20 cellular contexts compared by ENCODE assay signal in genomic region chrX:144293229-144293628, GRCh38.
DNase-seq lines count a peak whose midpoint lies in the region; ATAC-seq and TF ChIP-seq lines count a peak whose summit lies in the region.
"Had no signal": no experiment of that assay in that cellular context is flagged by ENCODE, and none has a peak within 500 bp of the region (broad histone marks: within the 10 kb centered on the region; RNA-seq: fewer than 3 reads in every experiment).

No MANE protein-coding gene starts in this region.

- H3K36me3 Mint-ChIP-seq in natural killer cell: no peaks in the 10 kb centered on the region
- H3K36me3 Mint-ChIP-seq: CD4-positive, alpha-beta memory T cell had no signal

- no peak overlapping the region for H3K4me2 ChIP-seq in osteoblast (ENCODE audit: insufficient read depth, low read length)
- H3K4me2 ChIP-seq: A549, GM23338 had no signal

- H3K9me3 ChIP-seq in transverse colon (no peaks in the 10 kb centered on the region), osteoblast (ENCODE audit: low read depth, low read length) (peaks cover 2% of the 10 kb centered on the region)
- H3K9me3 ChIP-seq: A549 had no signal

- TF ChIP-seq CTCF in epithelial cell of esophagus (IDR thresholded peaks at IDR 0.05; ENCODE audit: insufficient read depth, low read depth, low read length, missing control alignments) (no peak), transverse colon (IDR thresholded peaks at IDR 0.05) (no peak), brain microvascular endothelial cell (IDR thresholded peaks at IDR 0.05; ENCODE audit: low read depth, low read length, missing control alignments) (no peak), natural killer cell (IDR thresholded peaks at IDR 0.05) (no peak), osteoblast (IDR thresholded peaks at IDR 0.05; ENCODE audit: extremely low read depth, low read depth, low read length) (no peak)

- H4K20me1 ChIP-seq in osteoblast (ENCODE audit: insufficient read depth, low read length): no peaks in the 10 kb centered on the region

- ATAC-seq in natural killer cell: no peak
- ATAC-seq: A549, GM23338, HCT116 had no signal

- H3K4me3 ChIP-seq in Jurkat, Clone E6-1 (ENCODE audit: low read length): no peak overlapping the region
- H3K4me3 ChIP-seq in epithelial cell of esophagus (ENCODE audit: low read length) (no peak overlapping the region), transverse colon (no peak overlapping the region), brain microvascular endothelial cell (ENCODE audit: low read depth, low read length) (no peak overlapping the region), osteoblast (ENCODE audit: insufficient read depth, low read length) (no peak overlapping the region)
- H3K4me3 ChIP-seq: A549, GM23338 had no signal

- 56% methylated on average over 2 of the region's 2 CpGs; no CpG with 5 or more reads in 1 of the 2 donors for WGBS in transverse colon (ENCODE audit: low coverage in 1 of 2), 2 donors

- no peaks in the 10 kb centered on the region for H3K27me3 Mint-ChIP-seq in natural killer cell (ENCODE audit: low read depth in 2 of 2)
- H3K27me3 Mint-ChIP-seq: CD4-positive, alpha-beta memory T cell had no signal

- no peak overlapping the region for H3K4me3 Mint-ChIP-seq in natural killer cell
- H3K4me3 Mint-ChIP-seq: CD4-positive, alpha-beta memory T cell; GM23338; H9 had no signal

- intact Hi-C loops in transverse colon (cut with DNase I; ENCODE audit: low total_unique reads) (no loop called here), natural killer cell (cut with micrococcal nuclease) (no loop called here)

- no peaks in the 10 kb centered on the region for H3K4me1 Mint-ChIP-seq in natural killer cell
- H3K4me1 Mint-ChIP-seq: CD4-positive, alpha-beta memory T cell; GM23338; H9 had no signal

- in situ Hi-C loops in transverse colon (cut with MboI; ENCODE audit: low pct_ligation_motif_present in 1 of 4, low pct_unique_long_range_greater_than_20kb in 1 of 4, low sequenced_read_pairs in 3 of 4): no loop called here
- in situ Hi-C loops in brain microvascular endothelial cell (cut with HindIII; ENCODE audit: low pct_ligation_motif_present, low sequenced_read_pairs): no loop called here

- H2AFZ ChIP-seq in osteoblast (ENCODE audit: low read length): no peak overlapping the region
- H2AFZ ChIP-seq: GM23338 had no signal

- H3K27me3 ChIP-seq in transverse colon: no peaks in the 10 kb centered on the region
- H3K27me3 ChIP-seq in brain microvascular endothelial cell (replicated peaks): no peaks in the 10 kb centered on the region
- H3K27me3 ChIP-seq in osteoblast (ENCODE audit: insufficient read depth, low read length): no peaks in the 10 kb centered on the region

- DNase-seq in ELR (ENCODE audit: low read depth) (peak; percentile 12), RPMI7951 (ENCODE audit: low read depth) (peak; percentile 54), epithelial cell of esophagus (ENCODE audit: low read depth) (peak; percentile 24), transverse colon (no peak), brain microvascular endothelial cell (no peak), natural killer cell (no peak), osteoblast (ENCODE audit: insufficient read length, low spot score, missing footprints) (no peak)
- peak; percentile 74 for DNase-seq in Jurkat, Clone E6-1 (ENCODE audit: low read depth, low spot score)
- DNase-seq: 8988T; ACHN; C1 segment of cervical spinal cord; Calu3; CD4-positive, alpha-beta memory T cell; COR-L47; DMS53; DMS79 treated with DMSO at 0.1 percent for 48 hours; H9 had no signal

- H3K9me3 Mint-ChIP-seq in natural killer cell: peaks cover 6 to 25% of the 10 kb centered on the region in 2 donors

- no peak for TF ChIP-seq POLR2A in transverse colon (IDR thresholded peaks at IDR 0.05)

- H3K79me2 ChIP-seq in osteoblast (ENCODE audit: insufficient read depth, low read length): no peaks in the 10 kb centered on the region

- TF ChIP-seq EP300 in transverse colon (IDR thresholded peaks at IDR 0.05; ENCODE audit: low read depth): no peak

- no peaks in the 10 kb centered on the region for H3K4me1 ChIP-seq in transverse colon
- no peaks in the 10 kb centered on the region for H3K4me1 ChIP-seq in osteoblast (ENCODE audit: insufficient read depth, low read length)
- H3K4me1 ChIP-seq: A549 had no signal

- H3K36me3 ChIP-seq in transverse colon: no peaks in the 10 kb centered on the region
- no peaks in the 10 kb centered on the region for H3K36me3 ChIP-seq in brain microvascular endothelial cell (replicated peaks)
- H3K36me3 ChIP-seq in osteoblast (ENCODE audit: insufficient read depth, low read length): no peaks in the 10 kb centered on the region

- no peak overlapping the region for H3K27ac Mint-ChIP-seq in natural killer cell
- H3K27ac Mint-ChIP-seq: CD4-positive, alpha-beta memory T cell; GM23338; H9 had no signal

- H3K27ac ChIP-seq in transverse colon: no peak overlapping the region
- no peak overlapping the region for H3K27ac ChIP-seq in brain microvascular endothelial cell
- no peak overlapping the region for H3K27ac ChIP-seq in osteoblast (ENCODE audit: low read depth, low read length)
- H3K27ac ChIP-seq: A549 had no signal

Comparison
In these comparisons a context has a peak if more than half of its experiments do, and no peak if none do; other contexts are left out.
1. DNase-seq: peak in ELR (single experiment), Jurkat, Clone E6-1 (single experiment), RPMI7951 (single experiment) and epithelial cell of esophagus (single experiment); none in transverse colon (single experiment), brain microvascular endothelial cell (single experiment), natural killer cell (single experiment) and osteoblast (single experiment).